ENCODE assay signal across 8 cellular contexts in genomic region chr3:97658670-97659285, GRCh38.
DNase-seq lines count a peak whose midpoint lies in the region; ATAC-seq and TF ChIP-seq lines count a peak whose summit lies in the region.

No MANE protein-coding gene starts in this region.

- POLR2A ChIA-PET in RWPE1 (lab: Yijun Ruan, JAX; ENCODE audit: low non-redundant PET), result no interaction called here

- TF ChIP-seq CTCF in GM12875 (IDR thresholded peaks at IDR 0.05; ENCODE audit: borderline replicate concordance, insufficient read depth, low read depth, low read length) (peak; percentile 62; the same call in 1 of the 2 replicates), RWPE1 (conservative IDR thresholded peaks at IDR 0.05; ENCODE audit: low read depth) (peak; percentile 64), fibroblast of pulmonary artery (IDR thresholded peaks at IDR 0.05; ENCODE audit: low read length, missing control alignments) (peak; percentile 75), transverse colon (IDR thresholded peaks at IDR 0.05) (peak; percentile 51 to 63 (median 54))

- TF ChIP-seq POLR2A in transverse colon (IDR thresholded peaks at IDR 0.05), result no peak

- WGBS in transverse colon (ENCODE audit: low coverage in 1 of 2), 2 donors, result 45 to 54% methylated on average over 3 of the region's 3 CpGs

- no peaks in the 10 kb centered on the region for H3K36me3 ChIP-seq in transverse colon

- DNase-seq in LHCN-M2 (ENCODE audit: low read depth) (peak; percentile 0), RWPE1 (ENCODE audit: low spot score) (peak; percentile 25), fibroblast of pulmonary artery (ENCODE audit: low read depth) (peak; percentile 35), transverse colon (no peak)

- CTCF ChIA-PET in RWPE1 (lab: Yijun Ruan, JAX), result interaction anchor here (0.7 to 1.2 kb wide), 2 partner anchors 363 to 513 kb away, joined by 5 to 6 read pairs; no protein-coding TSS in a partner anchor

- intact Hi-C loops in transverse colon (cut with DNase I; ENCODE audit: low total_unique reads), result no loop called here

- H3K36me3 Mint-ChIP-seq in stimulated activated memory B cell treated with anti-CD40 and anti-IgM and Interleukin-4, amounts not matched to agents 10 μg/mL and 1 μg/mL and 100 μg/mL, for 72 hours, result no peaks in the 10 kb centered on the region

- H3K4me3 Mint-ChIP-seq in stimulated activated memory B cell treated with anti-CD40 and anti-IgM and Interleukin-4, amounts not matched to agents 10 μg/mL and 1 μg/mL and 100 μg/mL, for 72 hours, result no peak overlapping the region

- peaks cover 5% of the 10 kb centered on the region for H3K9me3 Mint-ChIP-seq in stimulated activated memory B cell treated with anti-CD40 and anti-IgM and Interleukin-4, amounts not matched to agents 10 μg/mL and 1 μg/mL and 100 μg/mL, for 72 hours

- H3K4me1 ChIP-seq in transverse colon, result peaks cover 0 to 9% (median 2%) of the 10 kb centered on the region in 4 donors

- in situ Hi-C loops in transverse colon (cut with MboI; ENCODE audit: low pct_ligation_motif_present in 1 of 4, low pct_unique_long_range_greater_than_20kb in 1 of 4, low sequenced_read_pairs in 3 of 4), result no loop called here

- no peak overlapping the region for H3K27ac Mint-ChIP-seq in stimulated activated memory B cell treated with anti-CD40 and anti-IgM and Interleukin-4, amounts not matched to agents 10 μg/mL and 1 μg/mL and 100 μg/mL, for 72 hours

- TF ChIP-seq EP300 in transverse colon (IDR thresholded peaks at IDR 0.05; ENCODE audit: low read depth), result no peak

- no peaks in the 10 kb centered on the region for H3K4me1 Mint-ChIP-seq in stimulated activated memory B cell treated with anti-CD40 and anti-IgM and Interleukin-4, amounts not matched to agents 10 μg/mL and 1 μg/mL and 100 μg/mL, for 72 hours

- no peaks in the 10 kb centered on the region for H3K27me3 Mint-ChIP-seq in stimulated activated memory B cell treated with anti-CD40 and anti-IgM and Interleukin-4, amounts not matched to agents 10 μg/mL and 1 μg/mL and 100 μg/mL, for 72 hours

- H3K4me3 ChIP-seq in GM12875 (ENCODE audit: low read depth, low read length) (no peak overlapping the region), fibroblast of pulmonary artery (replicated peaks; ENCODE audit: low read depth, low read length) (no peak overlapping the region), transverse colon (no peak overlapping the region)

- no peak for ATAC-seq in GM19452 (IDR thresholded peaks at IDR 0.05; ENCODE audit: unreplicated experiment)
- ATAC-seq in GM21526 (IDR thresholded peaks at IDR 0.05; ENCODE audit: low FRiP score, unreplicated experiment), result no peak
- ATAC-seq in stimulated activated memory B cell treated with anti-CD40 and anti-IgM and Interleukin-4, amounts not matched to agents 10 μg/mL and 1 μg/mL and 100 μg/mL, for 72 hours, result no peak

- H3K27me3 ChIP-seq in transverse colon, result no peaks in the 10 kb centered on the region

- no peaks in the 10 kb centered on the region for H3K9me3 ChIP-seq in transverse colon

- H3K27ac ChIP-seq in RWPE1 (no peak overlapping the region), transverse colon (no peak overlapping the region)
